20 cellular contexts compared by ENCODE assay signal in the genomic region with DNA sequence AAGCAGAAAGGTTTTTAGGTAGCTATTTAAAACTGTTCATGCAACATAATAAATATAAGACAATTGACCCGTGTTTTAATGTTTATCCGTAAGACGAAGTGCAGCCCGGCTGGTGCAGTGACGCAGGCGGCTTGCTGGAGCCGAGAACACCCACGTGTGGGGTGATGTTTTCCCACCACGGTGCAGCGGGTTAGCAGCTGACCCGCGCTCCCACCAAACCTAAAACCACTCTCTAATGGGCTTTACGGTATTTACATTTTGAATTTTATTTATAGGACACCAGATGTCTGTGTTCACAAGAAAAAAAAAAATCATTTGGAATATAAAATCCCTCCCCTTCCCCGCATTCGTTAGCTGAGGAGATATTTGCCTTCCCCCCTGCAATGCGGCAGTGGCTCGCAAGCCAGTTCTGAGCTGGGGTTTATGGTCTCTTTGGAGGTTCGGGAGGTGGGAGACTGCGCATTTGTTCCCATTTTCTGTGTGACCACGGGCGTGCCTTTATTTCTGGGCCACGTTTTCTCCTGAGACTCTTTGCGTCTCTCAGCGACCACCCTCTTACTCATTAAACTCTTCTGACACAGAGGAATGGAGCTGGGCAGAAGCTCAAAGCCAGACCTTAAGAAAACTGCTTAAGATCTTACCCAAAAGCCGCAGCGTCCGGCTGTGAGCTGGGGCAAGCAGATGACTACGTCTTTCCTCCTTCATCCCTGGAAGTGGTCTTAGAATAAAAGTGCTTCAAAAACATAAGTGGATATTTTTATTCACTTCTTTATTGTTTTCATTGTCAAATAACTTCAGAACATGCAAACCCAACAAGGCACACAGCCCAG.
DNase-seq lines count a peak whose midpoint lies in the region; ATAC-seq and TF ChIP-seq lines count a peak whose summit lies in the region.
"Had no signal": no experiment of that assay in that cellular context is flagged by ENCODE, and none has a peak within 500 bp of the region (broad histone marks: within the 10 kb centered on the region; RNA-seq: fewer than 3 reads in every experiment).

No MANE protein-coding gene starts in this region.

- no peak for TF ChIP-seq CTCF in WERI-Rb-1 (IDR thresholded peaks at IDR 0.05; ENCODE audit: low read depth, low read length)
- TF ChIP-seq CTCF in fibroblast of villous mesenchyme (IDR thresholded peaks at IDR 0.05; ENCODE audit: insufficient read depth, low read depth, low read length), result no peak
- no peak for TF ChIP-seq CTCF in upper lobe of right lung (IDR thresholded peaks at IDR 0.05)
- TF ChIP-seq CTCF in endothelial cell (IDR thresholded peaks at IDR 0.05; ENCODE audit: unreplicated experiment), result no peak

- H3K27ac ChIP-seq in WERI-Rb-1, result no peak overlapping the region
- H3K27ac ChIP-seq in upper lobe of right lung, result peak overlapping the region; percentile 74
- H3K27ac ChIP-seq: gastrocnemius medialis, GM23248, suprapubic skin had no signal

- DNase-seq in WERI-Rb-1, result no peak
- peak; percentile 87 for DNase-seq in fibroblast of villous mesenchyme (ENCODE audit: low read depth)
- DNase-seq in mucosa of gallbladder (ENCODE audit: low spot score), result peak; percentile 69
- DNase-seq in upper lobe of right lung, result no peak
- no peak for DNase-seq in endothelial cell (ENCODE audit: low spot score)
- no peak for DNase-seq in head of caudate nucleus
- no peak for DNase-seq in NCI-H2171 (lab: John Stamatoyannopoulos, UW)
- DNase-seq: activated CD4-positive, alpha-beta T cell treated with anti-CD3 and anti-CD28 coated beads for 48 hours; CD4-positive, alpha-beta memory T cell; gastrocnemius medialis; GM23248; left cardiac atrium; NCI-H1436 treated with DMSO at 0.1 percent for 48 hours; NCI-H526 treated with DMSO at 0.1 percent for 48 hours; retina; SW 1271 had no signal

- H3K9me3 Mint-ChIP-seq in endothelial cell (ENCODE audit: unreplicated experiment), result no peaks in the 10 kb centered on the region
- H3K9me3 Mint-ChIP-seq: activated naive CD4-positive, alpha-beta T cell treated with anti-CD3 and anti-CD28 coated beads, Interleukin-2, amount 50 U/mL, for 72 hours; activated T-helper 1 cell treated with anti-CD3 and anti-CD28 coated beads, Interleukin-12 subunit alpha, Interleukin-12 subunit beta, Interleukin-2, Interleukin-4 antibody, amounts not matched to agents 30 ng/mL and 10 ng/mL and 1 ng/mL, durations not matched to agents 14 hours and 24 hours and 36 hours had no signal

- no peaks in the 10 kb centered on the region for H3K36me3 Mint-ChIP-seq in endothelial cell (ENCODE audit: low read depth, unreplicated experiment)
- H3K36me3 Mint-ChIP-seq: activated naive CD4-positive, alpha-beta T cell treated with anti-CD3 and anti-CD28 coated beads, Interleukin-2, amount 50 U/mL, for 72 hours; CD4-positive, alpha-beta memory T cell had no signal

- H3K4me3 Mint-ChIP-seq in endothelial cell (ENCODE audit: unreplicated experiment), result no peak overlapping the region
- H3K4me3 Mint-ChIP-seq: activated T-helper 1 cell treated with anti-CD3 and anti-CD28 coated beads, Interleukin-12 subunit alpha, Interleukin-12 subunit beta, Interleukin-2, Interleukin-4 antibody, amounts not matched to agents 30 ng/mL and 10 ng/mL and 1 ng/mL, durations not matched to agents 14 hours and 24 hours and 36 hours; CD4-positive, alpha-beta memory T cell; IgD-negative memory B cell had no signal

- H3K9me3 ChIP-seq in WERI-Rb-1 (ENCODE audit: severe bottlenecking) (no peaks in the 10 kb centered on the region), upper lobe of right lung (no peaks in the 10 kb centered on the region)
- H3K9me3 ChIP-seq: gastrocnemius medialis, suprapubic skin had no signal

- H3K27me3 ChIP-seq in WERI-Rb-1 (ENCODE audit: insufficient read depth, low read depth, severe bottlenecking), result no peaks in the 10 kb centered on the region
- peaks cover 49% of the 10 kb centered on the region for H3K27me3 ChIP-seq in upper lobe of right lung

- no peaks in the 10 kb centered on the region for H3K4me1 ChIP-seq in upper lobe of right lung
- H3K4me1 ChIP-seq: gastrocnemius medialis, suprapubic skin had no signal

- no peaks in the 10 kb centered on the region for H3K36me3 ChIP-seq in WERI-Rb-1
- H3K36me3 ChIP-seq in upper lobe of right lung, result no peaks in the 10 kb centered on the region
- H3K36me3 ChIP-seq: gastrocnemius medialis, suprapubic skin had no signal

- intact Hi-C loops in upper lobe of right lung (cut with DNase I) (loop anchor here (5.0 kb wide), 1 partner anchor 317 kb away; no protein-coding TSS in a partner anchor), head of caudate nucleus (cut with DNase I) (no loop called here)

- H3K27me3 Mint-ChIP-seq in endothelial cell (ENCODE audit: unreplicated experiment), result peaks cover 6% of the 10 kb centered on the region

- H3K4me3 ChIP-seq in WERI-Rb-1 (ENCODE audit: low read depth, low read length) (peak overlapping the region; percentile 10; the same call in 1 of the 2 replicates), fibroblast of villous mesenchyme (ENCODE audit: low read depth, low read length) (no peak overlapping the region), upper lobe of right lung (peak overlapping the region; percentile 32)
- H3K4me3 ChIP-seq: gastrocnemius medialis, GM23248, suprapubic skin had no signal

- no peak overlapping the region for H3K27ac Mint-ChIP-seq in endothelial cell (ENCODE audit: unreplicated experiment)
- H3K27ac Mint-ChIP-seq: activated naive CD4-positive, alpha-beta T cell treated with anti-CD3 and anti-CD28 coated beads, Interleukin-2, amount 50 U/mL, for 72 hours; activated T-helper 1 cell treated with anti-CD3 and anti-CD28 coated beads, Interleukin-12 subunit alpha, Interleukin-12 subunit beta, Interleukin-2, Interleukin-4 antibody, amounts not matched to agents 30 ng/mL and 10 ng/mL and 1 ng/mL, durations not matched to agents 14 hours and 24 hours and 36 hours; CD4-positive, alpha-beta memory T cell; IgD-negative memory B cell had no signal

- peaks cover 6% of the 10 kb centered on the region for H3K4me1 Mint-ChIP-seq in endothelial cell (ENCODE audit: unreplicated experiment)
- H3K4me1 Mint-ChIP-seq: CD4-positive, alpha-beta memory T cell; IgD-negative memory B cell had no signal

- ATAC-seq in upper lobe of right lung, result no peak
- ATAC-seq: activated naive CD4-positive, alpha-beta T cell treated with anti-CD3 and anti-CD28 coated beads, Interleukin-2, amount 50 U/mL, for 72 hours; gastrocnemius medialis; left cardiac atrium had no signal

Comparison
In these comparisons a context has a peak if more than half of its experiments do, and no peak if none do; other contexts are left out.
1. DNase-seq: peak in fibroblast of villous mesenchyme (single experiment) and mucosa of gallbladder (single experiment); none in WERI-Rb-1 (single experiment), upper lobe of right lung (single experiment), endothelial cell (single experiment), head of caudate nucleus (0 of 42) and NCI-H2171 (single experiment).